ENCODE assay signal across 8 cellular contexts in the genomic region with DNA sequence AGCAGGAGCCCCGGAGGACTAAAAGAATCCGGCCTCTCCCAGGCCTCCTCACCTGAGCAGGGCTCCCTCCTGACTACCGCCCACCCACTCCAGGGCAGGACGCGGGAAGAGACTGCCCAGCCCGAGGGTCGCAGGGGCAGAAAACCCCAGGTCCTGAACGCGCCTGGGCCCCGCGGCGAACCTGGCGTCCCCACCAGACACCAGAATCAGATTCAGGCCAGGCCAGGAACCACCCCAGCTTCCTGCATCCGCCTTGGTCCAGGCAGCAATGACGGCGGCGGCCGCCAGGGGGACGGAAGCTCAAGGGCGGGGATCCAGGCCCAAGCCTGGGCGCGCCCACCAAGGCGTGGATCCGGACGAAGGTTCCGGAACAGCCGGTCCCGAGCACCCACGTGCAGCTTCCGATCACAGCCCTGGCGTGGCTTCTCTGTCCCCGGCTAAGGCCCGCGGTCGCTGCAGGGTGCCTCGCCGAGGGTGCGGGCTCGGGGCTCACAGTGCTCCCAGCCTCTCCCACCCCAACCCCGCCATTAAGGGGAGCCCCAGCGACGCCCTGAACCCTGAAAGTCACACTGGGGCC. TPM values are rescaled to one million over a fixed set of nuclear protein-coding genes. Genes with fewer than 3 reads are reported as not detected.
DNase-seq lines count a peak whose midpoint lies in the region; ATAC-seq and TF ChIP-seq lines count a peak whose summit lies in the region.

No MANE protein-coding gene starts in this region.

- peak overlapping the region; percentile 60 for H3K27ac Mint-ChIP-seq in CD8-positive, alpha-beta T cell
- H3K27ac Mint-ChIP-seq in activated naive CD8-positive, alpha-beta T cell, result peak overlapping the region; percentile 50

- H3K36me3 Mint-ChIP-seq in CD8-positive, alpha-beta T cell, result no peaks in the 10 kb centered on the region
- H3K36me3 Mint-ChIP-seq in activated naive CD8-positive, alpha-beta T cell, result no peaks in the 10 kb centered on the region

- H3K4me3 Mint-ChIP-seq in CD8-positive, alpha-beta T cell, result peak overlapping the region; percentile 68
- H3K4me3 Mint-ChIP-seq in activated naive CD8-positive, alpha-beta T cell, result peak overlapping the region; percentile 66

- no peaks in the 10 kb centered on the region for H3K9me3 ChIP-seq in CD8-positive, alpha-beta T cell (ENCODE audit: low read length)
- no peaks in the 10 kb centered on the region for H3K9me3 ChIP-seq in thyroid gland

- ATAC-seq in CD8-positive, alpha-beta T cell, result peak; percentile 85
- ATAC-seq in GM21737 (IDR thresholded peaks at IDR 0.05; ENCODE audit: unreplicated experiment) (peak; percentile 65), Right ventricle myocardium superior (ENCODE audit: poor library complexity) (peak; percentile 85), GM19467 (IDR thresholded peaks at IDR 0.05; ENCODE audit: unreplicated experiment) (no peak)

- TF ChIP-seq CTCF in CD8-positive, alpha-beta T cell (IDR thresholded peaks at IDR 0.05), result peak; percentile 65
- TF ChIP-seq CTCF in thyroid gland (IDR thresholded peaks at IDR 0.05), result peak; percentile 55 to 89 (median 73)

- no peaks in the 10 kb centered on the region for H3K27me3 Mint-ChIP-seq in CD8-positive, alpha-beta T cell (ENCODE audit: low read depth)
- no peaks in the 10 kb centered on the region for H3K27me3 Mint-ChIP-seq in activated naive CD8-positive, alpha-beta T cell

- POLR2A ChIA-PET in CD8-positive, alpha-beta T cell (lab: Charles Lee), result interaction anchor here (0.6 to 1.6 kb wide), 6 partner anchors 9 to 131 kb away, joined by 3 to 8 read pairs (median 4); a partner anchor contains a TSS

- H3K9me3 Mint-ChIP-seq in CD8-positive, alpha-beta T cell, result no peaks in the 10 kb centered on the region
- H3K9me3 Mint-ChIP-seq in activated naive CD8-positive, alpha-beta T cell (ENCODE audit: low read depth), result no peaks in the 10 kb centered on the region

- TF ChIP-seq POLR2A in thyroid gland (IDR thresholded peaks at IDR 0.05), result peak in 1 of 2 donors; percentile 35

- peaks cover 5% of the 10 kb centered on the region for H3K4me1 ChIP-seq in CD8-positive, alpha-beta T cell (ENCODE audit: insufficient read depth, low read length)
- peaks cover 8% of the 10 kb centered on the region in 2 donors for H3K4me1 ChIP-seq in thyroid gland

- peak; percentile 80 to 98 (median 89) for DNase-seq in CD8-positive, alpha-beta T cell
- peak; percentile 29 for DNase-seq in SK-N-DZ (ENCODE audit: low spot score)
- DNase-seq in Right ventricle myocardium superior, result peak; percentile 95
- DNase-seq in posterior cingulate gyrus, result peak; percentile 17 to 90 (median 62)
- DNase-seq in thyroid gland, result peak; percentile 82 to 86

- H3K27ac ChIP-seq in CD8-positive, alpha-beta T cell (ENCODE audit: low read depth, low read length), result no peak overlapping the region
- peak overlapping the region in 2 of 3 donors; percentile 36 to 56 for H3K27ac ChIP-seq in thyroid gland

- intact Hi-C loops in CD8-positive, alpha-beta T cell (cut with DNase I, micrococcal nuclease), result loop anchor here (2.0 to 5.0 kb wide), 6 partner anchors 61 to 128 kb away; a partner anchor contains a TSS
- intact Hi-C loops in Right ventricle myocardium superior (cut with DNase I), result no loop called here
- intact Hi-C loops in posterior cingulate gyrus (cut with DNase I), result no loop called here
- intact Hi-C loops in thyroid gland (cut with DNase I), result loop anchor here (10.0 kb wide), 1 partner anchor 55 kb away; no protein-coding TSS in a partner anchor

- whole genome bisulfite sequencing in thyroid gland, 2 donors, result 47 to 52% methylated on average over 7 of the region's 42 CpGs

- peaks cover 5% of the 10 kb centered on the region for H3K4me1 Mint-ChIP-seq in CD8-positive, alpha-beta T cell (ENCODE audit: low read depth)
- H3K4me1 Mint-ChIP-seq in activated naive CD8-positive, alpha-beta T cell (ENCODE audit: low read depth), result peaks cover 3% of the 10 kb centered on the region

- no peaks in the 10 kb centered on the region for H3K27me3 ChIP-seq in CD8-positive, alpha-beta T cell (ENCODE audit: insufficient read depth, low read length)
- H3K27me3 ChIP-seq in thyroid gland, result no peaks in the 10 kb centered on the region

- CTCF ChIA-PET in CD8-positive, alpha-beta T cell (lab: Charles Lee), result interaction anchor here (0.6 to 1.8 kb wide), 20 partner anchors 9 to 366 kb away, joined by 3 to 8 read pairs (median 4); a partner anchor contains a TSS

- H3K36me3 ChIP-seq in CD8-positive, alpha-beta T cell (ENCODE audit: insufficient read depth, low read length), result no peaks in the 10 kb centered on the region
- H3K36me3 ChIP-seq in thyroid gland, result no peaks in the 10 kb centered on the region

- peak overlapping the region; percentile 38 for H3K4me3 ChIP-seq in CD8-positive, alpha-beta T cell (ENCODE audit: low read depth, low read length)
- H3K4me3 ChIP-seq in thyroid gland (replicated peaks in 1 of 3), result peak overlapping the region in 1 of 3 donors; percentile 24

RNA-seq across cellular contexts. Expression of a gene that starts 3.6 kb away (rescaled TPM):
- not detected for total RNA-seq in CD8-positive, alpha-beta T cell
- polyA plus RNA-seq in SK-N-DZ (2014; cell fraction: cytosol; rRNA removed), result not detected in 2 replicates
- not detected in 2 replicates for polyA plus RNA-seq in SK-N-DZ (2014; cell fraction: nucleus; rRNA removed)
- not detected for total RNA-seq in Right ventricle myocardium superior
- total RNA-seq in thyroid gland, result not detected

RNA-seq across cellular contexts. Expression of a gene that starts 19.3 kb away (rescaled TPM):
- total RNA-seq in CD8-positive, alpha-beta T cell, result not detected
- polyA plus RNA-seq in SK-N-DZ (2014; cell fraction: cytosol; rRNA removed), result 3.8 TPM in 1 of 2 replicates, not detected in the other
- not detected in 2 replicates for polyA plus RNA-seq in SK-N-DZ (2014; cell fraction: nucleus; rRNA removed)
- total RNA-seq in Right ventricle myocardium superior (not detected), thyroid gland (not detected)

RNA-seq across cellular contexts. Expression of a gene that starts 25.4 kb away (rescaled TPM):
- total RNA-seq in CD8-positive, alpha-beta T cell, result 1 to 10 TPM; 2.7 to 3.2 TPM
- polyA plus RNA-seq in SK-N-DZ (2014; cell fraction: cytosol; rRNA removed), result 0.37 and 0.42 TPM in 2 replicates
- polyA plus RNA-seq in SK-N-DZ (2014; cell fraction: nucleus; rRNA removed), result 1.6 and 3.9 TPM in 2 replicates
- total RNA-seq in Right ventricle myocardium superior (not detected), thyroid gland (1 to 10 TPM in 2 of 4 donors, not detected in 2; 1.6 to 2.0 TPM)

RNA-seq across cellular contexts. Expression of a gene that starts 43.0 kb away (rescaled TPM):
- total RNA-seq in CD8-positive, alpha-beta T cell, result 1 to 10 TPM; 1.8 to 3.4 TPM
- 0.30 and 1.6 TPM in 2 replicates for polyA plus RNA-seq in SK-N-DZ (2014; cell fraction: cytosol; rRNA removed)
- polyA plus RNA-seq in SK-N-DZ (2014; cell fraction: nucleus; rRNA removed), result 1.2 and 2.6 TPM in 2 replicates
- total RNA-seq in Right ventricle myocardium superior (0.86 TPM), thyroid gland (1 to 10 TPM in 2 of 4 donors, not detected in 2; 1.6 TPM)

Comparison
In these comparisons a context has a peak if more than half of its experiments do, and no peak if none do; other contexts are left out.
1. DNase-seq: peak in every context shown above with its lines; median percentile 95 in Right ventricle myocardium superior; 89 in CD8-positive, alpha-beta T cell; 84 in thyroid gland; 62 in posterior cingulate gyrus; 29 in SK-N-DZ.
2. intact Hi-C loops: an anchor here in CD8-positive, alpha-beta T cell (2.0 to 5.0 kb wide) and thyroid gland (10.0 kb wide); none called in Right ventricle myocardium superior and posterior cingulate gyrus.